2 cellular contexts compared by ENCODE assay signal in genomic region chr19:10899171-10899653, GRCh38.
TF ChIP-seq lines count a peak whose summit lies in the region.

No MANE protein-coding gene starts in this region.

TF ChIP-seq in Ishikawa, 13 proteins besides CTCF, POLR2A, EP300 and RAD21:
- TF ChIP-seq REST (IDR thresholded peaks at IDR 0.05; ENCODE audit: low read depth) (no peak), YY1 (IDR thresholded peaks at IDR 0.05; ENCODE audit: low read depth) (0 out of 2 replicates have a peak, but pooled peaks have one; percentile 11), CEBPB (IDR thresholded peaks at IDR 0.05) (no peak), TCF12 (IDR thresholded peaks at IDR 0.05; ENCODE audit: low read depth) (peak; percentile 66), USF1 (IDR thresholded peaks at IDR 0.05) (0 out of 2 replicates have a peak, but pooled peaks have one; percentile 1), EGR1 (IDR thresholded peaks at IDR 0.05) (no peak), TEAD4 (IDR thresholded peaks at IDR 0.05) (0 out of 2 replicates have a peak, but pooled peaks have one; percentile 22), NFIC (IDR thresholded peaks at IDR 0.05) (peak; percentile 81), TAF1 (IDR thresholded peaks at IDR 0.05; ENCODE audit: low read depth) (0 out of 2 replicates have a peak, but pooled peaks have one; percentile 35), CREB1 (IDR thresholded peaks at IDR 0.05; ENCODE audit: low read depth) (no peak), FOXM1 (IDR thresholded peaks at IDR 0.05; ENCODE audit: borderline replicate concordance, low read depth) (no peak), ZBTB7A (IDR thresholded peaks at IDR 0.05; ENCODE audit: low read depth) (no peak), MAX (IDR thresholded peaks at IDR 0.05) (peak; percentile 52)

TF ChIP-seq in SK-N-SH, 30 proteins besides CTCF, POLR2A, EP300 and RAD21 (continued from another document):
- TF ChIP-seq FOXJ3 (CRISPR knock-in tag; IDR thresholded peaks at IDR 0.05): 0 out of 2 replicates have a peak, but pooled peaks have one; percentile 21
